Comparison of ENCODE assay signal across 1 cellular context in genomic region chr4:48518143-48518542, GRCh38.
TF ChIP-seq lines count a peak whose summit lies in the region.

No MANE protein-coding gene starts in this region.

TF ChIP-seq in IMR-90, 13 proteins besides CTCF, POLR2A, EP300 and RAD21:
- no peak for TF ChIP-seq MAFK (IDR thresholded peaks at IDR 0.05; ENCODE audit: low read depth, low read length)
- TF ChIP-seq NFE2L2 (IDR thresholded peaks at IDR 0.05; ENCODE audit: low read depth, low read length), result no peak
- TF ChIP-seq FOS (IDR thresholded peaks at IDR 0.05; ENCODE audit: low read depth, low read length), result no peak
- no peak for TF ChIP-seq RFX5 (IDR thresholded peaks at IDR 0.05; ENCODE audit: low read depth, low read length)
- TF ChIP-seq SMC3 (IDR thresholded peaks at IDR 0.05; ENCODE audit: low read depth, low read length), result no peak
- TF ChIP-seq CHD1 (IDR thresholded peaks at IDR 0.05; ENCODE audit: low read depth, low read length), result no peak
- TF ChIP-seq RCOR1 (IDR thresholded peaks at IDR 0.05; ENCODE audit: insufficient replicate concordance, low read length), result no peak
- TF ChIP-seq BHLHE40 (IDR thresholded peaks at IDR 0.05; ENCODE audit: low read depth, low read length), result no peak
- TF ChIP-seq USF2 (IDR thresholded peaks at IDR 0.05; ENCODE audit: low read depth, low read length), result no peak
- no peak for TF ChIP-seq MAZ (IDR thresholded peaks at IDR 0.05; ENCODE audit: borderline replicate concordance, low read depth, low read length)
- no peak for TF ChIP-seq ELK1 (IDR thresholded peaks at IDR 0.05; ENCODE audit: borderline replicate concordance, low read depth, low read length)
- no peak for TF ChIP-seq MXI1 (IDR thresholded peaks at IDR 0.05; ENCODE audit: borderline replicate concordance, low read depth, low read length)
- TF ChIP-seq CEBPB (IDR thresholded peaks at IDR 0.05; ENCODE audit: low read depth, low read length), result no peak
TF ChIP-seq in IMR-90: peak in this region for 0.
